2 cellular contexts compared by ENCODE assay signal in the genomic region with DNA sequence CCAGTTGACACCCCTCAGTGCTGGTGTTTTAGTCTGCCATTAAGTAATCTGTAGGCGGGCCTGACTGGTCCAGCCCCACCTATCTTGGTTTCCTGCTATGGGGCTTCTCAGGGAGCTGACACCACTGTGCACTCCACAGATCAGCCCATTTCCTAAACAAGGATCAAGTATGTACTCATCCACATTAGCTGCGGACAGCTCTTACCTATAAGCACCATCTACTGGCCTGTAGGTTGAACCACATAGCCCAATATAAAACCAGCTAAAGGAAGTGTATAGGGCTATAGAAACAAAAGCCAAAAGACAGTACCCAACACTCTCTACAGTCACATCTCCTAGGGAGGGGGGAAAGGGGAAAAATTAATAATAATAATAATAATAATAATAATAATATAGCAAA.
TF ChIP-seq lines count a peak whose summit lies in the region.

No MANE protein-coding gene starts in this region.

TF ChIP-seq in liver, 16 proteins besides CTCF, POLR2A, EP300 and RAD21 (continued from another document):
- TF ChIP-seq, protein P1, sequence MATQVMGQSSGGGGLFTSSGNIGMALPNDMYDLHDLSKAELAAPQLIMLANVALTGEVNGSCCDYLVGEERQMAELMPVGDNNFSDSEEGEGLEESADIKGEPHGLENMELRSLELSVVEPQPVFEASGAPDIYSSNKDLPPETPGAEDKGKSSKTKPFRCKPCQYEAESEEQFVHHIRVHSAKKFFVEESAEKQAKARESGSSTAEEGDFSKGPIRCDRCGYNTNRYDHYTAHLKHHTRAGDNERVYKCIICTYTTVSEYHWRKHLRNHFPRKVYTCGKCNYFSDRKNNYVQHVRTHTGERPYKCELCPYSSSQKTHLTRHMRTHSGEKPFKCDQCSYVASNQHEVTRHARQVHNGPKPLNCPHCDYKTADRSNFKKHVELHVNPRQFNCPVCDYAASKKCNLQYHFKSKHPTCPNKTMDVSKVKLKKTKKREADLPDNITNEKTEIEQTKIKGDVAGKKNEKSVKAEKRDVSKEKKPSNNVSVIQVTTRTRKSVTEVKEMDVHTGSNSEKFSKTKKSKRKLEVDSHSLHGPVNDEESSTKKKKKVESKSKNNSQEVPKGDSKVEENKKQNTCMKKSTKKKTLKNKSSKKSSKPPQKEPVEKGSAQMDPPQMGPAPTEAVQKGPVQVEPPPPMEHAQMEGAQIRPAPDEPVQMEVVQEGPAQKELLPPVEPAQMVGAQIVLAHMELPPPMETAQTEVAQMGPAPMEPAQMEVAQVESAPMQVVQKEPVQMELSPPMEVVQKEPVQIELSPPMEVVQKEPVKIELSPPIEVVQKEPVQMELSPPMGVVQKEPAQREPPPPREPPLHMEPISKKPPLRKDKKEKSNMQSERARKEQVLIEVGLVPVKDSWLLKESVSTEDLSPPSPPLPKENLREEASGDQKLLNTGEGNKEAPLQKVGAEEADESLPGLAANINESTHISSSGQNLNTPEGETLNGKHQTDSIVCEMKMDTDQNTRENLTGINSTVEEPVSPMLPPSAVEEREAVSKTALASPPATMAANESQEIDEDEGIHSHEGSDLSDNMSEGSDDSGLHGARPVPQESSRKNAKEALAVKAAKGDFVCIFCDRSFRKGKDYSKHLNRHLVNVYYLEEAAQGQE (IDR thresholded peaks at IDR 0.05), result no peak
- no peak for TF ChIP-seq EGR1 (IDR thresholded peaks at IDR 0.05; ENCODE audit: low read depth in 2 of 2)
- TF ChIP-seq, protein P2, sequence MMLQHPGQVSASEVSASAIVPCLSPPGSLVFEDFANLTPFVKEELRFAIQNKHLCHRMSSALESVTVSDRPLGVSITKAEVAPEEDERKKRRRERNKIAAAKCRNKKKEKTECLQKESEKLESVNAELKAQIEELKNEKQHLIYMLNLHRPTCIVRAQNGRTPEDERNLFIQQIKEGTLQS (IDR thresholded peaks at IDR 0.05), result no peak
- TF ChIP-seq HNF4A (conservative IDR thresholded peaks at IDR 0.05), result no peak
- TF ChIP-seq, protein P3, sequence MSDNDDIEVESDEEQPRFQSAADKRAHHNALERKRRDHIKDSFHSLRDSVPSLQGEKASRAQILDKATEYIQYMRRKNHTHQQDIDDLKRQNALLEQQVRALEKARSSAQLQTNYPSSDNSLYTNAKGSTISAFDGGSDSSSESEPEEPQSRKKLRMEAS (IDR thresholded peaks at IDR 0.05), result no peak
- TF ChIP-seq, protein P4, sequence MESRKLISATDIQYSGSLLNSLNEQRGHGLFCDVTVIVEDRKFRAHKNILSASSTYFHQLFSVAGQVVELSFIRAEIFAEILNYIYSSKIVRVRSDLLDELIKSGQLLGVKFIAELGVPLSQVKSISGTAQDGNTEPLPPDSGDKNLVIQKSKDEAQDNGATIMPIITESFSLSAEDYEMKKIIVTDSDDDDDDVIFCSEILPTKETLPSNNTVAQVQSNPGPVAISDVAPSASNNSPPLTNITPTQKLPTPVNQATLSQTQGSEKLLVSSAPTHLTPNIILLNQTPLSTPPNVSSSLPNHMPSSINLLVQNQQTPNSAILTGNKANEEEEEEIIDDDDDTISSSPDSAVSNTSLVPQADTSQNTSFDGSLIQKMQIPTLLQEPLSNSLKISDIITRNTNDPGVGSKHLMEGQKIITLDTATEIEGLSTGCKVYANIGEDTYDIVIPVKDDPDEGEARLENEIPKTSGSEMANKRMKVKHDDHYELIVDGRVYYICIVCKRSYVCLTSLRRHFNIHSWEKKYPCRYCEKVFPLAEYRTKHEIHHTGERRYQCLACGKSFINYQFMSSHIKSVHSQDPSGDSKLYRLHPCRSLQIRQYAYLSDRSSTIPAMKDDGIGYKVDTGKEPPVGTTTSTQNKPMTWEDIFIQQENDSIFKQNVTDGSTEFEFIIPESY (IDR thresholded peaks at IDR 0.05), result no peak
- no peak for TF ChIP-seq FOXA1 (IDR thresholded peaks at IDR 0.05)
- TF ChIP-seq TAF1 (conservative IDR thresholded peaks at IDR 0.05), result no peak
- no peak for TF ChIP-seq NR2F2 (IDR thresholded peaks at IDR 0.05)
- TF ChIP-seq GABPA (IDR thresholded peaks at IDR 0.05 in 1 of 2, conservative IDR thresholded peaks at IDR 0.05 in 1 of 2), result no peak
TF ChIP-seq in liver: peak in this region for 0.

TF ChIP-seq in HepG2, 621 proteins besides CTCF, POLR2A, EP300 and RAD21 (continued from another document):
- TF ChIP-seq, protein P5, sequence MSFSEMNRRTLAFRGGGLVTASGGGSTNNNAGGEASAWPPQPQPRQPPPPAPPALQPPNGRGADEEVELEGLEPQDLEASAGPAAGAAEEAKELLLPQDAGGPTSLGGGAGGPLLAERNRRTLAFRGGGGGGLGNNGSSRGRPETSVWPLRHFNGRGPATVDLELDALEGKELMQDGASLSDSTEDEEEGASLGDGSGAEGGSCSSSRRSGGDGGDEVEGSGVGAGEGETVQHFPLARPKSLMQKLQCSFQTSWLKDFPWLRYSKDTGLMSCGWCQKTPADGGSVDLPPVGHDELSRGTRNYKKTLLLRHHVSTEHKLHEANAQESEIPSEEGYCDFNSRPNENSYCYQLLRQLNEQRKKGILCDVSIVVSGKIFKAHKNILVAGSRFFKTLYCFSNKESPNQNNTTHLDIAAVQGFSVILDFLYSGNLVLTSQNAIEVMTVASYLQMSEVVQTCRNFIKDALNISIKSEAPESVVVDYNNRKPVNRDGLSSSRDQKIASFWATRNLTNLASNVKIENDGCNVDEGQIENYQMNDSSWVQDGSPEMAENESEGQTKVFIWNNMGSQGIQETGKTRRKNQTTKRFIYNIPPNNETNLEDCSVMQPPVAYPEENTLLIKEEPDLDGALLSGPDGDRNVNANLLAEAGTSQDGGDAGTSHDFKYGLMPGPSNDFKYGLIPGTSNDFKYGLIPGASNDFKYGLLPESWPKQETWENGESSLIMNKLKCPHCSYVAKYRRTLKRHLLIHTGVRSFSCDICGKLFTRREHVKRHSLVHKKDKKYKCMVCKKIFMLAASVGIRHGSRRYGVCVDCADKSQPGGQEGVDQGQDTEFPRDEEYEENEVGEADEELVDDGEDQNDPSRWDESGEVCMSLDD (CRISPR knock-in tag; IDR thresholded peaks at IDR 0.05; ENCODE audit: borderline replicate concordance), result no peak
- TF ChIP-seq, protein P6, sequence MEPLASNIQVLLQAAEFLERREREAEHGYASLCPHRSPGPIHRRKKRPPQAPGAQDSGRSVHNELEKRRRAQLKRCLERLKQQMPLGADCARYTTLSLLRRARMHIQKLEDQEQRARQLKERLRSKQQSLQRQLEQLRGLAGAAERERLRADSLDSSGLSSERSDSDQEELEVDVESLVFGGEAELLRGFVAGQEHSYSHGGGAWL (CRISPR knock-in tag; IDR thresholded peaks at IDR 0.05), result no peak
- TF ChIP-seq ZMYM2 (CRISPR knock-in tag; IDR thresholded peaks at IDR 0.05), result no peak
- no peak for TF ChIP-seq MAZ (IDR thresholded peaks at IDR 0.05; ENCODE audit: borderline replicate concordance, low read depth, low read length)
- TF ChIP-seq MAZ (CRISPR knock-in tag; IDR thresholded peaks at IDR 0.05; ENCODE audit: low read depth), result no peak
- TF ChIP-seq ZNF225 (CRISPR knock-in tag; IDR thresholded peaks at IDR 0.05), result no peak
- TF ChIP-seq, protein P7, sequence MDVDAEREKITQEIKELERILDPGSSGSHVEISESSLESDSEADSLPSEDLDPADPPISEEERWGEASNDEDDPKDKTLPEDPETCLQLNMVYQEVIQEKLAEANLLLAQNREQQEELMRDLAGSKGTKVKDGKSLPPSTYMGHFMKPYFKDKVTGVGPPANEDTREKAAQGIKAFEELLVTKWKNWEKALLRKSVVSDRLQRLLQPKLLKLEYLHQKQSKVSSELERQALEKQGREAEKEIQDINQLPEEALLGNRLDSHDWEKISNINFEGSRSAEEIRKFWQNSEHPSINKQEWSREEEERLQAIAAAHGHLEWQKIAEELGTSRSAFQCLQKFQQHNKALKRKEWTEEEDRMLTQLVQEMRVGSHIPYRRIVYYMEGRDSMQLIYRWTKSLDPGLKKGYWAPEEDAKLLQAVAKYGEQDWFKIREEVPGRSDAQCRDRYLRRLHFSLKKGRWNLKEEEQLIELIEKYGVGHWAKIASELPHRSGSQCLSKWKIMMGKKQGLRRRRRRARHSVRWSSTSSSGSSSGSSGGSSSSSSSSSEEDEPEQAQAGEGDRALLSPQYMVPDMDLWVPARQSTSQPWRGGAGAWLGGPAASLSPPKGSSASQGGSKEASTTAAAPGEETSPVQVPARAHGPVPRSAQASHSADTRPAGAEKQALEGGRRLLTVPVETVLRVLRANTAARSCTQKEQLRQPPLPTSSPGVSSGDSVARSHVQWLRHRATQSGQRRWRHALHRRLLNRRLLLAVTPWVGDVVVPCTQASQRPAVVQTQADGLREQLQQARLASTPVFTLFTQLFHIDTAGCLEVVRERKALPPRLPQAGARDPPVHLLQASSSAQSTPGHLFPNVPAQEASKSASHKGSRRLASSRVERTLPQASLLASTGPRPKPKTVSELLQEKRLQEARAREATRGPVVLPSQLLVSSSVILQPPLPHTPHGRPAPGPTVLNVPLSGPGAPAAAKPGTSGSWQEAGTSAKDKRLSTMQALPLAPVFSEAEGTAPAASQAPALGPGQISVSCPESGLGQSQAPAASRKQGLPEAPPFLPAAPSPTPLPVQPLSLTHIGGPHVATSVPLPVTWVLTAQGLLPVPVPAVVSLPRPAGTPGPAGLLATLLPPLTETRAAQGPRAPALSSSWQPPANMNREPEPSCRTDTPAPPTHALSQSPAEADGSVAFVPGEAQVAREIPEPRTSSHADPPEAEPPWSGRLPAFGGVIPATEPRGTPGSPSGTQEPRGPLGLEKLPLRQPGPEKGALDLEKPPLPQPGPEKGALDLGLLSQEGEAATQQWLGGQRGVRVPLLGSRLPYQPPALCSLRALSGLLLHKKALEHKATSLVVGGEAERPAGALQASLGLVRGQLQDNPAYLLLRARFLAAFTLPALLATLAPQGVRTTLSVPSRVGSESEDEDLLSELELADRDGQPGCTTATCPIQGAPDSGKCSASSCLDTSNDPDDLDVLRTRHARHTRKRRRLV (CRISPR knock-in tag; IDR thresholded peaks at IDR 0.05), result no peak
